In the genomic region with DNA sequence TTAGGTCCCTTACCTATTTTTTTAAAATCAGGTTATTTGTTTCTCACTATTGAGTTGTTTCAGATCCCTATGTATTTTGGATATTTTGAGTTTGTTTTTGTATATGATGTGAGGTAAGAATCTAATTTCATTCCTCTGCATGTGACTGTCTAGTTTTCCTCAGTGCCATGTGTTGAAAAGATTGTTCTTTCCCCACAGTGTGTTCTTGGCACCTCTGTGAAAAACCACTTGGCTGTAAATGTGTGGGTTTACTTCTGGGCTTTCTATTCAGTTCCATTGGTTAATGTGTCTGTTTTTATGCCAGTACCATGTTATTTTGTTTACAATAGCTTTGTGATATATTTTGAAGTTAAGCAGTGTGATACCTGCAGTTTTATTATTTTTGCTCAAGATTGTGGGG, we compare ENCODE assay signal across 30 cellular contexts.
"Had no signal": no experiment of that assay in that cellular context is flagged by ENCODE, and none has a peak within 500 bp of the region (broad histone marks: within the 10 kb centered on the region; RNA-seq: fewer than 3 reads in every experiment).

No MANE protein-coding gene starts in this region.

- ATAC-seq: activated CD4-positive, alpha-beta T cell treated with anti-CD3 and anti-CD28 coated beads for 36 hours; activated CD8-positive, alpha-beta memory T cell treated with anti-CD3 and anti-CD28 coated beads, Interleukin-2, amount 10 ng/mL, durations not matched to agents 7 days and 5 days; activated CD8-positive, alpha-beta T cell treated with anti-CD3 and anti-CD28 coated beads, Interleukin-2, amount 10 ng/mL, durations not matched to agents 7 days and 5 days; activated naive CD8-positive, alpha-beta T cell treated with anti-CD3 and anti-CD28 coated beads, Interleukin-2, amount 50 U/mL, for 24 hours; esophagus mucosa; T-cell had no signal

- H3K4me1 ChIP-seq: adrenal gland, breast epithelium, colonic mucosa had no signal

- H3K4me3 ChIP-seq: adrenal gland, breast epithelium, cardiac muscle cell, colonic mucosa, dorsolateral prefrontal cortex had no signal

- H3K9me3 ChIP-seq: adrenal gland, breast epithelium, colonic mucosa had no signal

- H3K36me3 ChIP-seq: adrenal gland, breast epithelium, cardiac muscle cell, colonic mucosa had no signal

- H3K27me3 ChIP-seq: adrenal gland, breast epithelium, cardiac muscle cell, colonic mucosa had no signal

- DNase-seq: activated CD4-positive, alpha-beta memory T cell treated with anti-CD3 and anti-CD28 coated beads for 36 hours; activated CD4-positive, alpha-beta T cell treated with anti-CD3 and anti-CD28 coated beads for 36 hours; activated CD4-positive, alpha-beta T cell treated with anti-CD3 and anti-CD28 coated beads, Interleukin-2, amount 10 ng/mL, durations not matched to agents 24 days and 14 days; activated CD4-positive, CD25-positive, alpha-beta regulatory T cell; activated CD4-positive, CD25-positive, alpha-beta regulatory T cell treated with anti-CD3 and anti-CD28 coated beads, Interleukin-2, amount 50 U/mL, for 72 hours; activated CD8-positive, alpha-beta memory T cell treated with anti-CD3 and anti-CD28 coated beads, Interleukin-2, amount 10 ng/mL, durations not matched to agents 7 days and 5 days; activated CD8-positive, alpha-beta memory T cell treated with anti-CD3 and anti-CD28 coated beads, Interleukin-2, amount 50 U/mL, for 4 hours; activated CD8-positive, alpha-beta T cell treated with anti-CD3 and anti-CD28 coated beads, Interleukin-2, amount 10 ng/mL, durations not matched to agents 7 days and 5 days; activated effector memory CD4-positive, alpha-beta T cell treated with anti-CD3 and anti-CD28 coated beads, Interleukin-2, amount 50 U/mL, for 16 hours; activated naive CD4-positive, alpha-beta T cell treated with anti-CD3 and anti-CD28 coated beads for 36 hours; activated naive CD8-positive, alpha-beta T cell treated with anti-CD3 and anti-CD28 coated beads for 36 hours; activated naive CD8-positive, alpha-beta T cell treated with anti-CD3 and anti-CD28 coated beads, Interleukin-2, amount 50 U/mL, for 24 hours; activated T-cell treated with anti-CD3 and anti-CD28 coated beads, Interleukin-2, amount 50 U/mL, for 1 hour; activated T-cell treated with anti-CD3 and anti-CD28 coated beads, Interleukin-2, amount 50 U/mL, for 48 hours; adrenal gland; amygdala; aorta; central memory CD4-positive, alpha-beta T cell; cerebellar nuclear complex; colonic mucosa; dorsolateral prefrontal cortex; effector memory CD4-positive, alpha-beta T cell; endodermal cell; foreskin fibroblast; SW 1271; T-cell; T-helper 9 cell had no signal

- H3K27ac ChIP-seq: adrenal gland, breast epithelium, cardiac muscle cell, colonic mucosa had no signal
